ENCODE assay signal across 10 cellular contexts in the genomic region with DNA sequence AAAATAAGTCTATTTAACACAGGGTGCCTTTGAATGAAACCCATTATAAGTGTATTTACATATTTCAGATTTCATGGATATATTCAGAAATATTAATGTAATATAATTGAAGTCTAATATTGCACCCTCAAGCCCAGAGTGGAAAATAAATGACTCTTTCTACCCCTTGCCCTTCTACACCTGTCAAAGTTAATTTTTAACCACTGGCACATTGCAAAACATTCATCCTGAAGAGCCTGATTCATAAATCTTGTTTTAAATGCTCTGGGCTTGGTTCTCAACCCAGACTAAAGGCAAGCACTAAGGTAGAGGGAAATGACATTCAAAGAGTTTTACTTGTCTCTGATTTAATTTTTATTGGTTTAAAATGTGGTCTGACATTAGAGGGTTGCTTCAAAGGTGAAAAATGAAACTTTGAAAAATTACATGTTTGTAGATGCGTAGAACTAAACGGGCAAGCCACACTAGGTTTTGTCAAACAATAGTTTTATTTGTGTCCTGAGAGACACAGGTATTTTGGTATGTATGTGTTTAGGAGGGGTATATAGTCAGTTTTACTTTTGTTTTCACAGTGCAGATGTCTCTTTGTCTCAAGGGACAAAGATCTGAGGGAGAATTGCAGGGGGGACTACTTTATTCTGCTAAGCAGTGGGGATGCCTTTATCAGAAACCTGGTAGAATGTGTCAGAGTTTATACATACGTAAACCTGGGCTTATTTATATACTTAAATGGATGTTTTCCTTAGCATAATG.
DNase-seq lines count a peak whose midpoint lies in the region; ATAC-seq, FAIRE-seq and TF ChIP-seq lines count a peak whose summit lies in the region.
"Had no signal": no experiment of that assay in that cellular context is flagged by ENCODE, and none has a peak within 500 bp of the region (broad histone marks: within the 10 kb centered on the region; RNA-seq: fewer than 3 reads in every experiment).

No MANE protein-coding gene starts in this region.

- H3K36me3 ChIP-seq in osteoblast (ENCODE audit: insufficient read depth, low read length): peaks cover 14% of the 10 kb centered on the region

- H3K4me2 ChIP-seq in osteoblast (ENCODE audit: insufficient read depth, low read length): no peak overlapping the region

- no peaks in the 10 kb centered on the region for H3K27me3 ChIP-seq in osteoblast (ENCODE audit: insufficient read depth, low read length)

- DNase-seq in HFFc6 (no peak), nephron progenitor cell (no peak), NCI-H1417 treated with DMSO at 0.1 percent for 48 hours (lab: John Stamatoyannopoulos, UW) (no peak), osteoblast (ENCODE audit: insufficient read length, low spot score, missing footprints) (no peak), HTR-8/SVneo (ENCODE audit: insufficient read length, low spot score) (no peak), NCI-H526 treated with DMSO at 0.1 percent for 48 hours (lab: John Stamatoyannopoulos, UW) (no peak)
- no peak for DNase-seq in activated CD8-positive, alpha-beta T cell treated with anti-CD3 and anti-CD28 coated beads, Interleukin-2, amount 10 ng/mL, durations not matched to agents 7 days and 5 days
- DNase-seq: NCI-H1694 treated with DMSO at 0.1 percent for 48 hours; stimulated activated CD4-positive, alpha-beta T cell treated with anti-CD3 and anti-CD28 coated beads, Interleukin-2, amount 100 ng/mL, for 48 hours had no signal

- peaks cover 8% of the 10 kb centered on the region; the same call in 1 of the 2 replicates for H3K36me3 Mint-ChIP-seq in HFFc6 (ENCODE audit: low read depth)
- H3K36me3 Mint-ChIP-seq in activated CD8-positive, alpha-beta T cell treated with anti-CD3 and anti-CD28 coated beads, Interleukin-2, amount 10 ng/mL, durations not matched to agents 7 days and 5 days (ENCODE audit: low read depth): peaks cover 70% of the 10 kb centered on the region
- H3K36me3 Mint-ChIP-seq in nephron progenitor cell (ENCODE audit: low read depth): peaks cover 26% of the 10 kb centered on the region

- no peak overlapping the region for H3K27ac ChIP-seq in osteoblast (ENCODE audit: low read depth, low read length)

- peaks cover 8% of the 10 kb centered on the region for H3K79me2 ChIP-seq in osteoblast (ENCODE audit: insufficient read depth, low read length)

- FAIRE-seq in HTR-8/SVneo (lab: Jason Lieb, UNC): no peak

- peaks cover 32% of the 10 kb centered on the region for H3K4me1 ChIP-seq in osteoblast (ENCODE audit: insufficient read depth, low read length)

- CTCF ChIA-PET in activated CD8-positive, alpha-beta T cell treated with anti-CD3 and anti-CD28 coated beads, Interleukin-2, amount 10 ng/mL, durations not matched to agents 7 days and 5 days (lab: Charles Lee): interaction anchor here (0.6 to 3.6 kb wide), 16 partner anchors 13 to 723 kb away, joined by 3 to 122 read pairs (median 12); no protein-coding TSS in a partner anchor

- H3K4me3 Mint-ChIP-seq in HFFc6 (no peak overlapping the region), nephron progenitor cell (no peak overlapping the region)
- H3K4me3 Mint-ChIP-seq in activated CD8-positive, alpha-beta T cell treated with anti-CD3 and anti-CD28 coated beads, Interleukin-2, amount 10 ng/mL, durations not matched to agents 7 days and 5 days: peak overlapping the region; percentile 44

- H3K27me3 Mint-ChIP-seq in HFFc6 (ENCODE audit: insufficient read depth) (no peaks in the 10 kb centered on the region; the same call in 1 of the 2 replicates), nephron progenitor cell (ENCODE audit: low read depth, poor library complexity) (no peaks in the 10 kb centered on the region)
- no peaks in the 10 kb centered on the region for H3K27me3 Mint-ChIP-seq in activated CD8-positive, alpha-beta T cell treated with anti-CD3 and anti-CD28 coated beads, Interleukin-2, amount 10 ng/mL, durations not matched to agents 7 days and 5 days (ENCODE audit: low read depth)

- H3K4me1 Mint-ChIP-seq in HFFc6 (ENCODE audit: low read depth) (peaks cover 45% of the 10 kb centered on the region), nephron progenitor cell (peaks cover 53% of the 10 kb centered on the region)
- peaks cover 85% of the 10 kb centered on the region for H3K4me1 Mint-ChIP-seq in activated CD8-positive, alpha-beta T cell treated with anti-CD3 and anti-CD28 coated beads, Interleukin-2, amount 10 ng/mL, durations not matched to agents 7 days and 5 days (ENCODE audit: low read depth)

- H4K20me1 ChIP-seq in osteoblast (ENCODE audit: insufficient read depth, low read length): no peaks in the 10 kb centered on the region

- no peak for TF ChIP-seq CTCF in HFFc6 (IDR thresholded peaks at IDR 0.05)
- TF ChIP-seq CTCF in nephron progenitor cell (IDR thresholded peaks at IDR 0.05): no peak
- no peak for TF ChIP-seq CTCF in osteoblast (IDR thresholded peaks at IDR 0.05; ENCODE audit: extremely low read depth, low read depth, low read length)

- H2AFZ ChIP-seq in osteoblast (ENCODE audit: low read length): no peak overlapping the region

- H3K9me3 ChIP-seq in osteoblast (ENCODE audit: low read depth, low read length): no peaks in the 10 kb centered on the region

- H3K4me3 ChIP-seq in osteoblast (ENCODE audit: insufficient read depth, low read length): no peak overlapping the region

- POLR2A ChIA-PET in activated CD8-positive, alpha-beta T cell treated with anti-CD3 and anti-CD28 coated beads, Interleukin-2, amount 10 ng/mL, durations not matched to agents 7 days and 5 days (lab: Charles Lee): no interaction called here

- no peaks in the 10 kb centered on the region for H3K9me3 Mint-ChIP-seq in HFFc6
- no peaks in the 10 kb centered on the region for H3K9me3 Mint-ChIP-seq in activated CD8-positive, alpha-beta T cell treated with anti-CD3 and anti-CD28 coated beads, Interleukin-2, amount 10 ng/mL, durations not matched to agents 7 days and 5 days (ENCODE audit: insufficient read depth)
- no peaks in the 10 kb centered on the region for H3K9me3 Mint-ChIP-seq in nephron progenitor cell

- H3K27ac Mint-ChIP-seq in HFFc6 (peak overlapping the region; percentile 69; the same call in 1 of the 2 replicates), nephron progenitor cell (peak overlapping the region; percentile 60)
- peak overlapping the region; percentile 81 for H3K27ac Mint-ChIP-seq in activated CD8-positive, alpha-beta T cell treated with anti-CD3 and anti-CD28 coated beads, Interleukin-2, amount 10 ng/mL, durations not matched to agents 7 days and 5 days

- peak; percentile 32 for ATAC-seq in GM18502 (IDR thresholded peaks at IDR 0.05; ENCODE audit: poor library complexity, unreplicated experiment)
- ATAC-seq in activated CD8-positive, alpha-beta T cell treated with anti-CD3 and anti-CD28 coated beads, Interleukin-2, amount 10 ng/mL, durations not matched to agents 7 days and 5 days: no peak
